ENCODE assay signal across 8 cellular contexts in the genomic region with DNA sequence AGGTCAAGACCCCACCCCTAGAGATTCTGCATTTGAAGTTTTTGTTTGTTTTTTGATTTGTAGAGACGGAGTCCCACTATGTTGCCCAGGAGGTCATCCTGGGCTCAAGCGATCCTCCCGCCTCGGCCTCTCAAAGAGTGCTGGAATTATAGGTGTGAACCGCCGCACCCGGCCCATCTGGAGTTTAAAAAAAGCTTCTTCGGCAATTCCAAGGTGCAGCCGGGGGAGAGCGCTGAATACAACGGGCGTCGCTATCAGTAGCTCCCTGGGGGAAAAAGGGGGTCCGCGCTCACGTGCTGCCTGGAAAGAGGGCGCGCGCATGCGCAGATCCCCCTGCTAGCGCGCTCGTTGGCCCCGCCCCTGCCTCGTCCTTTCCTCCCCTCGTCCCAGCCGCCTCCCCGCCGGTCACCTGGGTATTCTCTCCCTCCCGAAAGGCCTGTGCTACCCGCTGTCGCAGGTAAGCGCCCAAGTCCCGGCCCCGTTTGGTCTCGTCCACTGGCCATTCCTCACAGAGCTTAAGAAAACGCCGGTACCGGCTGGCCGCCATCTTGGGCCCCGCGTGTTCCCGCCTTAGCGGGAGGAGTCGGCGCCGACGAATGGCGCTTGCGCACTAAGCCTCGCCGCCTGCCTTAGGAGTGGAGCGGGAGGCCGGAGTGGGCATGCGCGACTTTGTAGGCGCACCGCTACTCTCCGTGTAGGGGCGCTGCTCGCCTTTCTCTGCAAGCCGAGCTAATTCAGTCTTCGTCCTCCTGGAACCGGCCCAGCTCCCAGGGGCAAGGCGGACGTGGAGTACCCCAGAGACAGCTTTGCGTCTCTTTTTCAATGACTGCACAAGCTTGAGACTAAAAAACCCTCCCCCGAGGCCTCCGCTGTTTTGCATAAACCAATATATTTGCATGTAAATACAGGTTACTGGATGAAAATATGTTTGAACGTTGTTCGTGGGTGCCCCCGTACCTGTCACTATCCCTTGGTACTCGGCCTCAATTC. TPM values are rescaled to one million over a fixed set of nuclear protein-coding genes. Genes with fewer than 3 reads are reported as not detected.
DNase-seq lines count a peak whose midpoint lies in the region; ATAC-seq and TF ChIP-seq lines count a peak whose summit lies in the region.

Gene UQCC2 (minus strand): TSS at position 561 of the 990 bp plus-strand sequence. CDS start 14 bp downstream, at position 547.

- H3K9me3 ChIP-seq in right cardiac atrium (ENCODE audit: control insufficient read depth, low read length), result no peaks in the 10 kb centered on the region
- H3K9me3 ChIP-seq in vagina, result no peaks in the 10 kb centered on the region

- H3K4me1 ChIP-seq in right cardiac atrium (ENCODE audit: control insufficient read depth, insufficient read depth, low read length) (peaks cover 9% of the 10 kb centered on the region), vagina (peaks cover 27% of the 10 kb centered on the region)

- peaks cover 0 to 7% of the 10 kb centered on the region in 2 donors for H3K36me3 ChIP-seq in vagina

- peak; percentile 30 to 89 (median 48) for TF ChIP-seq CTCF in vagina (IDR thresholded peaks at IDR 0.05)

- intact Hi-C loops in T-helper 2 cell treated with Interferon-gamma antibody and Interleukin-4, amounts not matched to agents 100 ng/mL and 5 ng/mL, for 36 hours (cut with micrococcal nuclease), result loop anchor here (1.0 kb wide), 2 partner anchors 33 to 78 kb away; partner anchors contain the start of gene LEMD2
- intact Hi-C loops in right cardiac atrium (cut with DNase I) (loop anchor here in 1 of 4 donors (2.0 kb wide), 1 partner anchor 51 kb away; no protein-coding TSS in a partner anchor), vagina (cut with DNase I) (no loop called here)

- H3K27ac ChIP-seq in right cardiac atrium (ENCODE audit: low read length) (peak within 1 kb of the TSS; percentile 84), vagina (peak within 1 kb of the TSS; percentile 90)

- WGBS in right cardiac atrium, result 2% methylated on average over 73 of the region's 73 CpGs

- ATAC-seq in HG02943 (IDR thresholded peaks at IDR 0.05; ENCODE audit: low read depth, unreplicated experiment) (peak; percentile 75), right cardiac atrium (peak; percentile 97 to 98)

- peak; percentile 87 for DNase-seq in NCI-H187 treated with DMSO at 0.1 percent for 48 hours (lab: John Stamatoyannopoulos, UW)
- peak; percentile 76 to 97 (median 94) for DNase-seq in anterior cingulate cortex (lab: John Stamatoyannopoulos, UW)
- DNase-seq in right cardiac atrium, result peak; percentile 99
- DNase-seq in putamen (ENCODE audit: low spot score), result peak; percentile 97
- peak in 1 of 2 donors; percentile 94 for DNase-seq in vagina (ENCODE audit: extremely low spot score in 2 of 2)

- peak within 1 kb of the TSS; percentile 65 for H3K4me3 ChIP-seq in right cardiac atrium (ENCODE audit: low read length)
- peak within 1 kb of the TSS; percentile 71 to 76 for H3K4me3 ChIP-seq in vagina

- peak; percentile 97 for TF ChIP-seq POLR2A in GM15510 (IDR thresholded peaks at IDR 0.05; ENCODE audit: borderline replicate concordance, extremely low read depth, insufficient read length)
- TF ChIP-seq POLR2A in vagina (IDR thresholded peaks at IDR 0.05), result peak in 1 of 2 donors; percentile 74

- H3K27me3 ChIP-seq in right cardiac atrium (ENCODE audit: control insufficient read depth, insufficient read depth) (no peaks in the 10 kb centered on the region), vagina (no peaks in the 10 kb centered on the region)

RNA-seq across cellular contexts. Expression of gene UQCC2, which starts in this region (rescaled TPM):
- 100 and 106 TPM in 2 replicates for total RNA-seq in T-helper 2 cell treated with Interferon-gamma antibody and Interleukin-4, amounts not matched to agents 100 ng/mL and 5 ng/mL, for 36 hours
- total RNA-seq in right cardiac atrium (100 to 1,000 TPM; 188 to 264 (median 233) TPM), vagina (16.2 TPM)
- polyA plus RNA-seq in right cardiac atrium, result 376 TPM
